In genomic region chr14:105173901-105174894, GRCh38 we compare ENCODE assay signal across 3 cellular contexts.
TF ChIP-seq lines count a peak whose summit lies in the region.

No MANE protein-coding gene starts in this region.

TF ChIP-seq in liver, 16 proteins besides CTCF, POLR2A, EP300 and RAD21:
- TF ChIP-seq ATF3 (IDR thresholded peaks at IDR 0.05) (no peak), NR2F2 (IDR thresholded peaks at IDR 0.05) (peak; percentile 79)

TF ChIP-seq in HepG2, 621 proteins besides CTCF, POLR2A, EP300 and RAD21:
- TF ChIP-seq GABPA (IDR thresholded peaks at IDR 0.05; ENCODE audit: low read depth, low read length) (no peak), GABPA (CRISPR knock-in tag; IDR thresholded peaks at IDR 0.05; ENCODE audit: low read depth) (no peak), FIP1L1 (IDR thresholded peaks at IDR 0.05; ENCODE audit: borderline replicate concordance, insufficient read depth, low read depth, low read length) (no peak), CSRNP1 (CRISPR knock-in tag; IDR thresholded peaks at IDR 0.05) (no peak), ZNF256 (CRISPR knock-in tag; conservative IDR thresholded peaks at IDR 0.05) (no peak), BATF2 (CRISPR knock-in tag; IDR thresholded peaks at IDR 0.05) (no peak), AKAP8 (CRISPR knock-in tag; IDR thresholded peaks at IDR 0.05) (no peak)
- TF ChIP-seq, protein P1, sequence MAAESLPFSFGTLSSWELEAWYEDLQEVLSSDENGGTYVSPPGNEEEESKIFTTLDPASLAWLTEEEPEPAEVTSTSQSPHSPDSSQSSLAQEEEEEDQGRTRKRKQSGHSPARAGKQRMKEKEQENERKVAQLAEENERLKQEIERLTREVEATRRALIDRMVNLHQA (CRISPR knock-in tag; IDR thresholded peaks at IDR 0.05), result no peak

TF ChIP-seq in endothelial cell of umbilical vein, 7 proteins besides CTCF, POLR2A, EP300 and RAD21:
- TF ChIP-seq GATA2 (IDR thresholded peaks at IDR 0.05; ENCODE audit: insufficient read depth, insufficient read length, low read depth, low read length) (no peak), MYC (IDR thresholded peaks at IDR 0.05; ENCODE audit: low read depth, low read length) (peak; percentile 10), POLR2AphosphoS5 (IDR thresholded peaks at IDR 0.05; ENCODE audit: insufficient read depth, low read depth, low read length) (peak; percentile 94)
- TF ChIP-seq, protein P2, sequence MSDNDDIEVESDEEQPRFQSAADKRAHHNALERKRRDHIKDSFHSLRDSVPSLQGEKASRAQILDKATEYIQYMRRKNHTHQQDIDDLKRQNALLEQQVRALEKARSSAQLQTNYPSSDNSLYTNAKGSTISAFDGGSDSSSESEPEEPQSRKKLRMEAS (IDR thresholded peaks at IDR 0.05; ENCODE audit: insufficient read depth, insufficient read length), result no peak
